ENCODE assay signal across 13 cellular contexts in genomic region chr1:198024782-198025181, GRCh38.
DNase-seq lines count a peak whose midpoint lies in the region; ATAC-seq and TF ChIP-seq lines count a peak whose summit lies in the region.
"Had no signal": no experiment of that assay in that cellular context is flagged by ENCODE, and none has a peak within 500 bp of the region (broad histone marks: within the 10 kb centered on the region; RNA-seq: fewer than 3 reads in every experiment).

No MANE protein-coding gene starts in this region.

- CTCF ChIA-PET in PC-3 (lab: Charles Lee) = no interaction called here

- H3K36me3 ChIP-seq in PC-3 (ENCODE audit: low read depth, low read length) = no peaks in the 10 kb centered on the region

- H3K27ac ChIP-seq in PC-3 (ENCODE audit: low read length) = no peak overlapping the region
- H3K27ac ChIP-seq: coronary artery, KMS-11 had no signal

- no peaks in the 10 kb centered on the region for H3K9me2 ChIP-seq in PC-3 (replicated peaks; ENCODE audit: low read length)

- no peak overlapping the region for H3K4me3 ChIP-seq in PC-3 (ENCODE audit: low read length)
- H3K4me3 ChIP-seq in fibroblast of mammary gland (ENCODE audit: control insufficient read depth, low read depth, low read length) = no peak overlapping the region
- H3K4me3 ChIP-seq: coronary artery had no signal

- no peak overlapping the region for H2AFZ ChIP-seq in PC-3 (ENCODE audit: low read length)

- H4K20me1 ChIP-seq in PC-3 (ENCODE audit: low read length) = no peaks in the 10 kb centered on the region

- no peak for TF ChIP-seq CTCF in PC-3 (conservative IDR thresholded peaks at IDR 0.05; ENCODE audit: low read depth, low read length)
- no peak for TF ChIP-seq CTCF in fibroblast of mammary gland (conservative IDR thresholded peaks at IDR 0.05; ENCODE audit: control insufficient read depth, insufficient read depth, low read depth, low read length)

- no peaks in the 10 kb centered on the region for H3K4me1 ChIP-seq in PC-3 (ENCODE audit: insufficient read depth, low read length)

- H3K9me3 ChIP-seq in PC-3 (ENCODE audit: low read length) = no peaks in the 10 kb centered on the region

- no peak overlapping the region for H3K9ac ChIP-seq in PC-3 (ENCODE audit: low read length)
- H3K9ac ChIP-seq: KMS-11 had no signal

- H3K27me3 ChIP-seq in PC-3 (ENCODE audit: low read length) = no peaks in the 10 kb centered on the region

- H3K4me2 ChIP-seq in PC-3 (ENCODE audit: low read length) = no peak overlapping the region
- H3K4me2 ChIP-seq: KMS-11 had no signal

- DNase-seq in stimulated activated CD4-positive, alpha-beta T cell treated with anti-CD3 and anti-CD28 coated beads, Interleukin-15, amount 100 ng/mL, for 24 hours = peak; percentile 19
- no peak for DNase-seq in stimulated activated CD4-positive, alpha-beta T cell treated with anti-CD3 and anti-CD28 coated beads, Interleukin-4, amount 100 ng/mL, for 4 hours
- DNase-seq in PC-3 (peak; percentile 42), fibroblast of mammary gland (ENCODE audit: low read depth) (peak; percentile 33), HUDEP-2 (lab: John Stamatoyannopoulos, UW; ENCODE audit: unreplicated experiment in 76 of 76) (no peak), DMS 273 (lab: John Stamatoyannopoulos, UW; ENCODE audit: unreplicated experiment) (no peak)
- DNase-seq: NCI-H2029, T1000 had no signal

- no peaks in the 10 kb centered on the region for H3F3A ChIP-seq in PC-3 (ENCODE audit: low read length, unreplicated experiment)

- BruUV-seq in PC-3 (replicated peaks; lab: Mats Ljungman, UMichigan) = no TSS peak

- no peaks in the 10 kb centered on the region for H3K79me2 ChIP-seq in PC-3 (ENCODE audit: low read length)

- intact Hi-C loops in PC-3 (cut with micrococcal nuclease) = no loop called here

- ATAC-seq in PC-3 (peak; percentile 38; the same call in 1 of the 2 replicates), GM21528 (IDR thresholded peaks at IDR 0.05; ENCODE audit: low FRiP score, unreplicated experiment) (no peak), GM21367 (IDR thresholded peaks at IDR 0.05; ENCODE audit: unreplicated experiment) (no peak)
- ATAC-seq: Panc1 had no signal

- POLR2A ChIA-PET in PC-3 (lab: Charles Lee; ENCODE audit: unreplicated experiment) = no interaction called here

Comparison
In these comparisons a context has a peak if more than half of its experiments do, and no peak if none do; other contexts are left out.
1. DNase-seq: peak in stimulated activated CD4-positive, alpha-beta T cell treated with anti-CD3 and anti-CD28 coated beads, Interleukin-15, amount 100 ng/mL, for 24 hours (single experiment), PC-3 (single experiment) and fibroblast of mammary gland (single experiment); none in stimulated activated CD4-positive, alpha-beta T cell treated with anti-CD3 and anti-CD28 coated beads, Interleukin-4, amount 100 ng/mL, for 4 hours (0 of 2), HUDEP-2 (0 of 76) and DMS 273 (single experiment).